8 cellular contexts compared by ENCODE assay signal in the genomic region with DNA sequence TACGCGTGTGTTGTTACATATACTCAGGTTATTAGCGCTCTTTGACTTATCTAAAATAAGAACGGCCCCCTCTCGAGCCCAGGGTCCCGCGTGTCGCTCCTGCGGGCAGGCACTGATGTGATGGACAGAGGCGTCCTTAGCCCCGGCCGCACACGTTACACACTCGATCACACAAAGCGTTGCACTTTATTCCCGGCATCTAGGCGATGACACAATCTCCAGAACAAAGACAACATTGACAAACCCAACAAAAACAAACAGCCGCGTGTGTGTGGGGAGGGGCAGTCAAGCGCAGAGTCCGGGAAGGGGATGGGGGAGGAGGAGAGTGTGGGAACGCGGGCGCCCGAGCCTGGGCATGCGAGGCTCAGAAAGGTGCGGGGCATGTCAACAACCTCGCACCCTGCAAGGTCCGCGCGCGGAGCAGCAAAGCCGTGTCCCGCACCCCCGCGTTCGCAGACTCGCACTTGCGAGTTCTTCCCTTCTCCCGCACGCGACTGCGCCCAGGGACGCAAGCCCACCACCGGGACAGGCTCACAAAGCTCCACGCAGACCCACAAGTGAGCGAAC. TPM values are rescaled to one million over a fixed set of nuclear protein-coding genes. Genes with fewer than 3 reads are reported as not detected.
DNase-seq lines count a peak whose midpoint lies in the region; ATAC-seq and TF ChIP-seq lines count a peak whose summit lies in the region.

No MANE protein-coding gene starts in this region.

- H2BK120ac ChIP-seq in neuronal stem cell (ENCODE audit: low read depth, low read length): no peak overlapping the region

- no peaks in the 10 kb centered on the region for H3K9me3 Mint-ChIP-seq in Caco-2 (ENCODE audit: unreplicated experiment)
- no peaks in the 10 kb centered on the region for H3K9me3 Mint-ChIP-seq in activated naive CD8-positive, alpha-beta T cell (ENCODE audit: low read depth)

- H3K36me3 ChIP-seq in Caco-2 (ENCODE audit: control insufficient read depth, insufficient read depth, low read length) (peaks cover 5% of the 10 kb centered on the region), Loucy (ENCODE audit: insufficient read depth, low read length) (no peaks in the 10 kb centered on the region), neuronal stem cell (replicated peaks in 1 of 2; ENCODE audit: control insufficient read depth in 2 of 2, insufficient read depth in 2 of 2, low read length in 2 of 2) (peaks cover 0 to 2% of the 10 kb centered on the region in 2 donors)

- H3K9me3 ChIP-seq in Caco-2 (no peaks in the 10 kb centered on the region), Loucy (ENCODE audit: insufficient read depth, low read depth, low read length) (no peaks in the 10 kb centered on the region), neuronal stem cell (replicated peaks in 1 of 2; ENCODE audit: control insufficient read depth in 2 of 2, insufficient read depth in 1 of 2, low read depth in 1 of 2, low read length in 2 of 2) (peaks cover 0 to 2% of the 10 kb centered on the region in 2 donors)

- peak overlapping the region; percentile 80 for H3K27ac Mint-ChIP-seq in Caco-2 (ENCODE audit: unreplicated experiment)
- H3K27ac Mint-ChIP-seq in activated naive CD8-positive, alpha-beta T cell: peak overlapping the region; percentile 0

- WGBS in neuronal stem cell (ENCODE audit: extremely low coverage in 2 of 2, insufficient read length in 2 of 2, insufficient replicate concordance in 1 of 2), 2 donors: no CpG with 5 or more reads among the region's 47 CpGs

- peaks cover 53% of the 10 kb centered on the region for H3K4me1 ChIP-seq in Caco-2
- H3K4me1 ChIP-seq in Loucy (ENCODE audit: insufficient read depth, low read length, poor library complexity, severe bottlenecking): peaks cover 25% of the 10 kb centered on the region
- peaks cover 36 to 48% of the 10 kb centered on the region in 2 donors for H3K4me1 ChIP-seq in neuronal stem cell (ENCODE audit: control insufficient read depth in 2 of 2, insufficient read depth in 1 of 2, low read depth in 1 of 2, low read length in 2 of 2)

- peak overlapping the region; percentile 68 for H3K4me3 ChIP-seq in Caco-2 (ENCODE audit: low read depth, low read length)
- H3K4me3 ChIP-seq in Loucy (ENCODE audit: low read length, poor library complexity, severe bottlenecking): peak overlapping the region; percentile 67
- peak overlapping the region; percentile 39 to 80 for H3K4me3 ChIP-seq in neuronal stem cell (ENCODE audit: low read length in 2 of 2)

- H3K79me2 ChIP-seq in Loucy (ENCODE audit: insufficient read depth, low read length): no peaks in the 10 kb centered on the region

- no peaks in the 10 kb centered on the region for H3K27me3 Mint-ChIP-seq in Caco-2 (ENCODE audit: insufficient read depth, unreplicated experiment)
- H3K27me3 Mint-ChIP-seq in activated naive CD8-positive, alpha-beta T cell: no peaks in the 10 kb centered on the region

- no peaks in the 10 kb centered on the region for H4K20me1 ChIP-seq in Loucy (ENCODE audit: insufficient read depth, low read length, poor library complexity, severe bottlenecking)

- H3K27me3 ChIP-seq in Caco-2 (replicated peaks; ENCODE audit: control insufficient read depth, insufficient read depth, low read length) (no peaks in the 10 kb centered on the region), Loucy (ENCODE audit: insufficient read depth, low read length, poor library complexity, severe bottlenecking) (peaks cover 19% of the 10 kb centered on the region), neuronal stem cell (ENCODE audit: control insufficient read depth in 3 of 3, insufficient read depth in 3 of 3, low read depth in 1 of 3, low read length in 3 of 3) (peaks cover 10 to 76% (median 62%) of the 10 kb centered on the region in 3 experiments)

- DNase-seq in Caco-2: peak; percentile 82
- DNase-seq in head of caudate nucleus: peak; percentile 78 to 96 (median 90)
- no peak for DNase-seq in neuronal stem cell (ENCODE audit: low spot score)
- DNase-seq in UCSD-AML1 (lab: John Stamatoyannopoulos, UW; ENCODE audit: unreplicated experiment): no peak

- H4K8ac ChIP-seq in neuronal stem cell (ENCODE audit: low read depth, low read length): no peak overlapping the region

- ATAC-seq in HG02973 (IDR thresholded peaks at IDR 0.05; ENCODE audit: unreplicated experiment): no peak
- ATAC-seq in GM21390 (IDR thresholded peaks at IDR 0.05; ENCODE audit: unreplicated experiment): no peak

- POLR2A ChIA-PET in Caco-2 (lab: Charles Lee): interaction anchor here (0.5 to 1.7 kb wide), 4 partner anchors 8 to 1125 kb away, joined by 3 to 7 read pairs (median 4); a partner anchor contains a TSS

- TF ChIP-seq CTCF in Caco-2 (IDR thresholded peaks at IDR 0.05; ENCODE audit: insufficient read depth in 1 of 2, low read depth in 1 of 2, low read length in 1 of 2, severe bottlenecking in 1 of 2, unreplicated experiment in 1 of 2) (no peak), Loucy (conservative IDR thresholded peaks at IDR 0.05; ENCODE audit: low read length) (no peak)

- H2AFZ ChIP-seq in Loucy (ENCODE audit: low read length) (peak overlapping the region; percentile 71), neuronal stem cell (ENCODE audit: low read length) (peak overlapping the region; percentile 85)

- no peak overlapping the region for H2BK5ac ChIP-seq in neuronal stem cell (ENCODE audit: low read length)

- no peak overlapping the region for H2BK12ac ChIP-seq in neuronal stem cell (ENCODE audit: low read length)

- no peak overlapping the region for H3K23ac ChIP-seq in neuronal stem cell (ENCODE audit: low read depth, low read length, poor library complexity)

- peaks cover 45% of the 10 kb centered on the region for H3K36me3 Mint-ChIP-seq in Caco-2 (ENCODE audit: insufficient read depth, unreplicated experiment)
- H3K36me3 Mint-ChIP-seq in activated naive CD8-positive, alpha-beta T cell: no peaks in the 10 kb centered on the region

- H2BK15ac ChIP-seq in neuronal stem cell (ENCODE audit: low read length): peak overlapping the region; percentile 6

- no peak overlapping the region for H3K27ac ChIP-seq in neuronal stem cell (replicated peaks; ENCODE audit: low read length)

- H3K79me1 ChIP-seq in neuronal stem cell (ENCODE audit: low read depth, low read length): no peaks in the 10 kb centered on the region

- no peaks in the 10 kb centered on the region for H3F3A ChIP-seq in Loucy (ENCODE audit: low read depth)

- H3K18ac ChIP-seq in neuronal stem cell (ENCODE audit: low read length): peak overlapping the region; percentile 80

- peak overlapping the region; percentile 1 for H3K14ac ChIP-seq in neuronal stem cell (ENCODE audit: low read length)

- BruUV-seq in Caco-2 (replicated peaks; lab: Mats Ljungman, UMichigan): no TSS peak

- H3K4me1 Mint-ChIP-seq in Caco-2 (ENCODE audit: low read depth, unreplicated experiment): peaks cover 42% of the 10 kb centered on the region
- H3K4me1 Mint-ChIP-seq in activated naive CD8-positive, alpha-beta T cell (ENCODE audit: low read depth): peaks cover 33% of the 10 kb centered on the region

- intact Hi-C loops in Caco-2 (cut with micrococcal nuclease; ENCODE audit: unreplicated experiment): loop anchor here (5.0 kb wide), 1 partner anchor 125 kb away; a partner anchor contains a TSS
- intact Hi-C loops in head of caudate nucleus (cut with DNase I): loop anchor here (2.0 to 5.0 kb wide), 2 partner anchors 35 to 46 kb away; a partner anchor contains a TSS

- H3K9me2 ChIP-seq in Loucy (replicated peaks; ENCODE audit: low read depth, low read length): no peaks in the 10 kb centered on the region

- no peak overlapping the region for H4K91ac ChIP-seq in neuronal stem cell (ENCODE audit: low read depth, low read length, poor library complexity)

- peak overlapping the region; percentile 89 for H3K4me3 Mint-ChIP-seq in Caco-2 (ENCODE audit: unreplicated experiment)
- H3K4me3 Mint-ChIP-seq in activated naive CD8-positive, alpha-beta T cell: peak overlapping the region; percentile 90

- H3K4me2 ChIP-seq in Loucy (ENCODE audit: low read depth, low read length, poor library complexity, severe bottlenecking) (peak overlapping the region; percentile 74), neuronal stem cell (ENCODE audit: insufficient read depth, low read length, poor library complexity, severe bottlenecking) (peak overlapping the region; percentile 91)

- H3K4ac ChIP-seq in neuronal stem cell (ENCODE audit: low read length): no peak overlapping the region

- H2AK5ac ChIP-seq in neuronal stem cell (ENCODE audit: low read depth, low read length): peak overlapping the region; percentile 46

- H3K9ac ChIP-seq in Loucy (ENCODE audit: low read depth, low read length, poor library complexity, severe bottlenecking) (peak overlapping the region; percentile 47), neuronal stem cell (ENCODE audit: low read depth, low read length, poor library complexity) (peak overlapping the region; percentile 78)

- CTCF ChIA-PET in Caco-2 (lab: Charles Lee): interaction anchor here (0.7 to 3.7 kb wide), 7 partner anchors 8 to 46 kb away, joined by 3 to 16 read pairs (median 10); a partner anchor contains a TSS

RNA-seq across cellular contexts. Expression of a gene that starts 0.5 kb away (rescaled TPM):
- total RNA-seq in Caco-2 (2022): 42.5 and 47.9 TPM in 2 replicates
- 3.6 TPM for polyA plus RNA-seq in neuronal stem cell (2013, experiment 1 of 2)
- 4.3 TPM for polyA plus RNA-seq in neuronal stem cell (2013, experiment 2 of 2)

RNA-seq across cellular contexts. Expression of a gene that starts 8.5 kb away (rescaled TPM):
- 38.4 and 43.6 TPM in 2 replicates for total RNA-seq in Caco-2 (2022)
- polyA plus RNA-seq in neuronal stem cell (2013, experiment 1 of 2): 37.1 TPM
- 36.6 TPM for polyA plus RNA-seq in neuronal stem cell (2013, experiment 2 of 2)

RNA-seq across cellular contexts. Expression of a gene that starts 13.1 kb away (rescaled TPM):
- total RNA-seq in Caco-2 (2022): 27.8 and 30.7 TPM in 2 replicates
- 309 TPM for polyA plus RNA-seq in neuronal stem cell (2013, experiment 1 of 2)
- polyA plus RNA-seq in neuronal stem cell (2013, experiment 2 of 2): 297 TPM

RNA-seq across cellular contexts. Expression of a gene that starts 45.9 kb away (rescaled TPM):
- 215 and 219 TPM in 2 replicates for total RNA-seq in Caco-2 (2022)
- 210 TPM for polyA plus RNA-seq in neuronal stem cell (2013, experiment 1 of 2)
- polyA plus RNA-seq in neuronal stem cell (2013, experiment 2 of 2): 197 TPM

RNA-seq across cellular contexts. Expression of a gene that starts 46.5 kb away (rescaled TPM):
- 0.11 TPM in 1 of 2 replicates, not detected in the other for total RNA-seq in Caco-2 (2022)
- polyA plus RNA-seq in neuronal stem cell (2013, experiment 1 of 2): 7.5 TPM
- 7.4 TPM for polyA plus RNA-seq in neuronal stem cell (2013, experiment 2 of 2)

Comparison
In these comparisons a context has a peak if more than half of its experiments do, and no peak if none do; other contexts are left out.
1. DNase-seq: peak in Caco-2 (2 of 2) and head of caudate nucleus (42 of 42); none in neuronal stem cell (single experiment) and UCSD-AML1 (single experiment).
2. Peak in every context shown above with its lines, with median percentiles within 50 percentile points of each other: H3K4me3 ChIP-seq.